In the genomic region with DNA sequence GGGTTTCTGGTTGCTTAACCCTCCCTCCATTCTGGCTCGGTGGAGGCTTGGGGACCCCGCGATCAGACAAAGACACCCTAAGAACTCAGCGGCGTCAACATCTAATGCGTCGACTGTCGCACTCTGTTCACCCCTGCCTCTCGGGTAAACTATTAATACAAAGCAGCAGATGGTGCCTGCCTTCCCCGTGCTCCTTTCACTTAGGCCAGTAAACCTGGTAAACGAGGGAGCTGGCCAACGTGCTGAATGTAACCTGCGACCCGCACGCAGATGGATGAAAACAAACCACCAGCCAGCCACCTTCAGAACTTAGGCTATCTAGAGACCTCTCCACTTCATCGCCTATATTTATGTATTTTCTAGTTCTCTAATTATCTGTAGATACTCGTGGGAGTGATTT, we compare ENCODE assay signal across 8 cellular contexts. TPM values are rescaled to one million over a fixed set of nuclear protein-coding genes. Genes with fewer than 3 reads are reported as not detected.
A peak's percentile ranks its signal among the peaks of the same experiment; 100 is the strongest.
DNase-seq lines count a peak whose midpoint lies in the region; ATAC-seq and TF ChIP-seq lines count a peak whose summit lies in the region.

No MANE protein-coding gene starts in this region.

- TF ChIP-seq EP300 in Ishikawa (IDR thresholded peaks at IDR 0.05; ENCODE audit: borderline replicate concordance) = no peak

- peaks cover 0 to 7% of the 10 kb centered on the region in 2 donors for H3K27me3 ChIP-seq in aorta (ENCODE audit: control insufficient read depth in 1 of 2, insufficient read depth in 2 of 2, low read length in 1 of 2)

- TF ChIP-seq POLR2A in erythroblast (IDR thresholded peaks at IDR 0.05; ENCODE audit: low read length) = no peak

- no peak overlapping the region for H3K27ac ChIP-seq in aorta (ENCODE audit: low read depth in 1 of 2, low read length in 2 of 2)

- whole genome bisulfite sequencing in aorta, 2 donors = 1 to 2% methylated on average over 17 of the region's 17 CpGs

- ATAC-seq in GM21367 (IDR thresholded peaks at IDR 0.05; ENCODE audit: unreplicated experiment) (no peak), aorta (ENCODE audit: low FRiP score) (no peak)

- H3K4me1 ChIP-seq in aorta (ENCODE audit: control insufficient read depth in 1 of 2, insufficient read depth in 2 of 2, low read length in 2 of 2) = no peaks in the 10 kb centered on the region

- H3K9me3 ChIP-seq in aorta (ENCODE audit: control insufficient read depth, low read length) = peaks cover 3% of the 10 kb centered on the region

- TF ChIP-seq RAD21 in Ishikawa (IDR thresholded peaks at IDR 0.05; ENCODE audit: low read depth) = no peak

- DNase-seq in COLO668 (lab: John Stamatoyannopoulos, UW; ENCODE audit: unreplicated experiment) = peak; percentile 49
- peak; percentile 58 for DNase-seq in amniotic epithelial cell (ENCODE audit: low read depth)
- DNase-seq in iris pigment epithelial cell (ENCODE audit: low read depth) = peak; percentile 44
- no peak for DNase-seq in erythroblast (lab: John Stamatoyannopoulos, UW)
- no peak for DNase-seq in foreskin melanocyte
- DNase-seq in aorta = no peak

- intact Hi-C loops in aorta (cut with DNase I) = no loop called here

- H3K36me3 ChIP-seq in aorta (ENCODE audit: control insufficient read depth in 1 of 2, insufficient read depth in 2 of 2, low read length in 1 of 2) = no peaks in the 10 kb centered on the region

- H3K4me3 ChIP-seq in aorta (ENCODE audit: low read length in 2 of 2) = no peak overlapping the region

TF ChIP-seq in Ishikawa, 13 proteins besides CTCF, POLR2A, EP300 and RAD21:
- TF ChIP-seq FOXM1 (IDR thresholded peaks at IDR 0.05; ENCODE audit: borderline replicate concordance, low read depth) = no peak
- TF ChIP-seq, protein P1, sequence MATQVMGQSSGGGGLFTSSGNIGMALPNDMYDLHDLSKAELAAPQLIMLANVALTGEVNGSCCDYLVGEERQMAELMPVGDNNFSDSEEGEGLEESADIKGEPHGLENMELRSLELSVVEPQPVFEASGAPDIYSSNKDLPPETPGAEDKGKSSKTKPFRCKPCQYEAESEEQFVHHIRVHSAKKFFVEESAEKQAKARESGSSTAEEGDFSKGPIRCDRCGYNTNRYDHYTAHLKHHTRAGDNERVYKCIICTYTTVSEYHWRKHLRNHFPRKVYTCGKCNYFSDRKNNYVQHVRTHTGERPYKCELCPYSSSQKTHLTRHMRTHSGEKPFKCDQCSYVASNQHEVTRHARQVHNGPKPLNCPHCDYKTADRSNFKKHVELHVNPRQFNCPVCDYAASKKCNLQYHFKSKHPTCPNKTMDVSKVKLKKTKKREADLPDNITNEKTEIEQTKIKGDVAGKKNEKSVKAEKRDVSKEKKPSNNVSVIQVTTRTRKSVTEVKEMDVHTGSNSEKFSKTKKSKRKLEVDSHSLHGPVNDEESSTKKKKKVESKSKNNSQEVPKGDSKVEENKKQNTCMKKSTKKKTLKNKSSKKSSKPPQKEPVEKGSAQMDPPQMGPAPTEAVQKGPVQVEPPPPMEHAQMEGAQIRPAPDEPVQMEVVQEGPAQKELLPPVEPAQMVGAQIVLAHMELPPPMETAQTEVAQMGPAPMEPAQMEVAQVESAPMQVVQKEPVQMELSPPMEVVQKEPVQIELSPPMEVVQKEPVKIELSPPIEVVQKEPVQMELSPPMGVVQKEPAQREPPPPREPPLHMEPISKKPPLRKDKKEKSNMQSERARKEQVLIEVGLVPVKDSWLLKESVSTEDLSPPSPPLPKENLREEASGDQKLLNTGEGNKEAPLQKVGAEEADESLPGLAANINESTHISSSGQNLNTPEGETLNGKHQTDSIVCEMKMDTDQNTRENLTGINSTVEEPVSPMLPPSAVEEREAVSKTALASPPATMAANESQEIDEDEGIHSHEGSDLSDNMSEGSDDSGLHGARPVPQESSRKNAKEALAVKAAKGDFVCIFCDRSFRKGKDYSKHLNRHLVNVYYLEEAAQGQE (IDR thresholded peaks at IDR 0.05; ENCODE audit: low read depth) = peak; percentile 85
- no peak for TF ChIP-seq ZBTB7A (IDR thresholded peaks at IDR 0.05; ENCODE audit: low read depth)
- TF ChIP-seq, protein P2, sequence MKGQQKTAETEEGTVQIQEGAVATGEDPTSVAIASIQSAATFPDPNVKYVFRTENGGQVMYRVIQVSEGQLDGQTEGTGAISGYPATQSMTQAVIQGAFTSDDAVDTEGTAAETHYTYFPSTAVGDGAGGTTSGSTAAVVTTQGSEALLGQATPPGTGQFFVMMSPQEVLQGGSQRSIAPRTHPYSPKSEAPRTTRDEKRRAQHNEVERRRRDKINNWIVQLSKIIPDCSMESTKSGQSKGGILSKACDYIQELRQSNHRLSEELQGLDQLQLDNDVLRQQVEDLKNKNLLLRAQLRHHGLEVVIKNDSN (IDR thresholded peaks at IDR 0.05) = no peak

RNA-seq across cellular contexts. Expression of a gene that starts 0.8 kb away (rescaled TPM):
- under 1 TPM; 0.75 to 0.99 TPM for total RNA-seq in aorta
- under 1 TPM in 1 of 2 donors, not detected in 1; 0.13 TPM for polyA plus RNA-seq in aorta

Comparison
In these comparisons a context has a peak if more than half of its experiments do, and no peak if none do; other contexts are left out.
1. DNase-seq: peak in COLO668 (single experiment), amniotic epithelial cell (single experiment) and iris pigment epithelial cell (single experiment); none in erythroblast (0 of 2), foreskin melanocyte (single experiment) and aorta (0 of 2).